ENCODE assay signal across 8 cellular contexts in genomic region chr17:59859444-59860025, GRCh38. TPM values are rescaled to one million over a fixed set of nuclear protein-coding genes. Genes with fewer than 3 reads are reported as not detected.
A peak's percentile ranks its signal among the peaks of the same experiment; 100 is the strongest.
DNase-seq lines count a peak whose midpoint lies in the region; ATAC-seq, FAIRE-seq and TF ChIP-seq lines count a peak whose summit lies in the region.

No MANE protein-coding gene starts in this region.

- no peaks in the 10 kb centered on the region for H3K4me1 ChIP-seq in OCI-LY7 (ENCODE audit: insufficient read depth, low read length, poor library complexity, severe bottlenecking)

- POLR2A ChIA-PET in activated CD4-positive, alpha-beta T cell treated with anti-CD3 and anti-CD28 coated beads, Interleukin-2, amount 10 ng/mL, durations not matched to agents 7 days and 5 days (lab: Charles Lee): interaction anchor here (0.5 to 1.0 kb wide), 7 partner anchors 8 to 396 kb away, joined by 3 to 4 read pairs (median 3); no protein-coding TSS in a partner anchor
- POLR2A ChIA-PET in OCI-LY7 (lab: Charles Lee): interaction anchor here (0.6 kb wide), 1 partner anchor 29 kb away, joined by 3 read pairs; no protein-coding TSS in a partner anchor

- no peaks in the 10 kb centered on the region for H4K20me1 ChIP-seq in OCI-LY7 (ENCODE audit: insufficient read depth, low read length)

- H3K36me3 Mint-ChIP-seq in activated CD4-positive, alpha-beta T cell treated with anti-CD3 and anti-CD28 coated beads, Interleukin-2, amount 10 ng/mL, durations not matched to agents 7 days and 5 days (ENCODE audit: low read depth): peaks cover 14% of the 10 kb centered on the region
- H3K36me3 Mint-ChIP-seq in effector memory CD8-positive, alpha-beta T cell (ENCODE audit: insufficient read depth): peaks cover 45% of the 10 kb centered on the region
- H3K36me3 Mint-ChIP-seq in osteocyte (ENCODE audit: unreplicated experiment): peaks cover 6% of the 10 kb centered on the region

- CTCF ChIA-PET in activated CD4-positive, alpha-beta T cell treated with anti-CD3 and anti-CD28 coated beads, Interleukin-2, amount 10 ng/mL, durations not matched to agents 7 days and 5 days (lab: Charles Lee): interaction anchor here (0.9 to 4.8 kb wide), 11 partner anchors 9 to 169 kb away, joined by 3 to 45 read pairs (median 5); no protein-coding TSS in a partner anchor
- CTCF ChIA-PET in OCI-LY7 (lab: Charles Lee; ENCODE audit: unreplicated experiment): interaction anchor here (0.6 to 0.7 kb wide), 2 partner anchors 45 to 110 kb away, joined by 3 read pairs; no protein-coding TSS in a partner anchor

- H3K79me2 ChIP-seq in OCI-LY7 (ENCODE audit: insufficient read depth, low read depth, low read length): no peaks in the 10 kb centered on the region

- no peak overlapping the region for H2AFZ ChIP-seq in OCI-LY7 (ENCODE audit: low read length)

- H3K4me3 Mint-ChIP-seq in activated CD4-positive, alpha-beta T cell treated with anti-CD3 and anti-CD28 coated beads, Interleukin-2, amount 10 ng/mL, durations not matched to agents 7 days and 5 days: no peak overlapping the region
- no peak overlapping the region for H3K4me3 Mint-ChIP-seq in effector memory CD8-positive, alpha-beta T cell
- H3K4me3 Mint-ChIP-seq in osteocyte (ENCODE audit: unreplicated experiment): no peak overlapping the region

- H3K27ac ChIP-seq in OCI-LY7 (ENCODE audit: low read depth, low read length, poor library complexity, severe bottlenecking): no peak overlapping the region

- no peaks in the 10 kb centered on the region for H3K9me3 ChIP-seq in OCI-LY7 (ENCODE audit: low read length)

- ATAC-seq in effector memory CD8-positive, alpha-beta T cell (replicated peaks): peak; percentile 60
- no peak for ATAC-seq in HG03565 (IDR thresholded peaks at IDR 0.05; ENCODE audit: unreplicated experiment)

- H3K27me3 Mint-ChIP-seq in activated CD4-positive, alpha-beta T cell treated with anti-CD3 and anti-CD28 coated beads, Interleukin-2, amount 10 ng/mL, durations not matched to agents 7 days and 5 days: no peaks in the 10 kb centered on the region
- H3K27me3 Mint-ChIP-seq in effector memory CD8-positive, alpha-beta T cell: no peaks in the 10 kb centered on the region
- H3K27me3 Mint-ChIP-seq in osteocyte (ENCODE audit: unreplicated experiment): no peaks in the 10 kb centered on the region

- H3K36me3 ChIP-seq in OCI-LY7 (ENCODE audit: insufficient read depth, low read length): peaks cover 28% of the 10 kb centered on the region

- intact Hi-C loops in OCI-LY7 (cut with micrococcal nuclease; ENCODE audit: unreplicated experiment): loop anchor here (2.0 kb wide), 1 partner anchor 107 kb away; no protein-coding TSS in a partner anchor

- H3K4me3 ChIP-seq in OCI-LY7 (ENCODE audit: low read depth, low read length, poor library complexity, severe bottlenecking): no peak overlapping the region

- H3K4me2 ChIP-seq in OCI-LY7 (ENCODE audit: low read length): no peak overlapping the region

- H3K9me3 Mint-ChIP-seq in activated CD4-positive, alpha-beta T cell treated with anti-CD3 and anti-CD28 coated beads, Interleukin-2, amount 10 ng/mL, durations not matched to agents 7 days and 5 days: no peaks in the 10 kb centered on the region
- H3K9me3 Mint-ChIP-seq in effector memory CD8-positive, alpha-beta T cell: no peaks in the 10 kb centered on the region
- no peaks in the 10 kb centered on the region for H3K9me3 Mint-ChIP-seq in osteocyte (ENCODE audit: unreplicated experiment)

- peak; percentile 44 for DNase-seq in activated CD4-positive, alpha-beta T cell treated with anti-CD3 and anti-CD28 coated beads, Interleukin-2, amount 10 ng/mL, durations not matched to agents 7 days and 5 days
- no peak for DNase-seq in activated CD4-positive, alpha-beta T cell treated with anti-CD3 and anti-CD28 coated beads, Interleukin-2, amount 50 U/mL, for 4 hours
- DNase-seq in OCI-LY7 (ENCODE audit: low spot score) (peak; percentile 47), osteocyte (ENCODE audit: extremely low spot score, unreplicated experiment) (no peak), urothelium cell line (ENCODE audit: low spot score) (no peak), HPDE6-E6E7 (ENCODE audit: extremely low spot score) (no peak)
- DNase-seq in effector memory CD8-positive, alpha-beta T cell: no peak

- TF ChIP-seq CTCF in OCI-LY7 (conservative IDR thresholded peaks at IDR 0.05; ENCODE audit: low read length) (peak; percentile 80), osteocyte (IDR thresholded peaks at IDR 0.05) (peak; percentile 75)

- no peaks in the 10 kb centered on the region for H3K9me2 ChIP-seq in OCI-LY7 (ENCODE audit: insufficient read depth, low read length)

- BruUV-seq in OCI-LY7 (replicated peaks; lab: Mats Ljungman, UMichigan): TSS peak; percentile 73

- FAIRE-seq in urothelium cell line (lab: Jason Lieb, UNC): no peak

- H3K4me1 Mint-ChIP-seq in activated CD4-positive, alpha-beta T cell treated with anti-CD3 and anti-CD28 coated beads, Interleukin-2, amount 10 ng/mL, durations not matched to agents 7 days and 5 days: peaks cover 24% of the 10 kb centered on the region
- H3K4me1 Mint-ChIP-seq in effector memory CD8-positive, alpha-beta T cell (ENCODE audit: low read depth in 2 of 2): no peaks in the 10 kb centered on the region
- H3K4me1 Mint-ChIP-seq in osteocyte (ENCODE audit: unreplicated experiment): peaks cover 48% of the 10 kb centered on the region

- H3K27ac Mint-ChIP-seq in activated CD4-positive, alpha-beta T cell treated with anti-CD3 and anti-CD28 coated beads, Interleukin-2, amount 10 ng/mL, durations not matched to agents 7 days and 5 days: peak overlapping the region; percentile 25
- no peak overlapping the region for H3K27ac Mint-ChIP-seq in effector memory CD8-positive, alpha-beta T cell
- peak overlapping the region; percentile 83 for H3K27ac Mint-ChIP-seq in osteocyte (ENCODE audit: unreplicated experiment)

RNA-seq across cellular contexts. Expression of gene TUBD1, which starts 33.2 kb away (rescaled TPM):
- total RNA-seq in activated CD4-positive, alpha-beta T cell treated with anti-CD3 and anti-CD28 coated beads, Interleukin-2, amount 10 ng/mL, durations not matched to agents 7 days and 5 days: 10 to 100 TPM; 12.3 to 13.8 TPM
- total RNA-seq in OCI-LY7 (2014; rRNA removed; shearing (Covaris generic)): 8.6 and 11.5 TPM in 2 replicates
- total RNA-seq in OCI-LY7 (2022) (13.0 and 13.2 TPM in 2 replicates), osteocyte (6.9 and 7.9 TPM in 2 replicates)

RNA-seq across cellular contexts. Expression of gene RPS6KB1, which starts 33.4 kb away (rescaled TPM):
- 10 to 100 TPM; 46.7 to 50.3 TPM for total RNA-seq in activated CD4-positive, alpha-beta T cell treated with anti-CD3 and anti-CD28 coated beads, Interleukin-2, amount 10 ng/mL, durations not matched to agents 7 days and 5 days
- 31.1 and 43.7 TPM in 2 replicates for total RNA-seq in OCI-LY7 (2014; rRNA removed; shearing (Covaris generic))
- total RNA-seq in OCI-LY7 (2022) (47.1 and 53.6 TPM in 2 replicates), osteocyte (38.6 and 40.1 TPM in 2 replicates)

Comparison
In these comparisons a context has a peak if more than half of its experiments do, and no peak if none do; other contexts are left out.
1. DNase-seq: peak in activated CD4-positive, alpha-beta T cell treated with anti-CD3 and anti-CD28 coated beads, Interleukin-2, amount 10 ng/mL, durations not matched to agents 7 days and 5 days (single experiment) and OCI-LY7 (single experiment); none in activated CD4-positive, alpha-beta T cell treated with anti-CD3 and anti-CD28 coated beads, Interleukin-2, amount 50 U/mL, for 4 hours (0 of 2), effector memory CD8-positive, alpha-beta T cell (0 of 3), osteocyte (single experiment), urothelium cell line (single experiment) and HPDE6-E6E7 (single experiment).
2. H3K27ac Mint-ChIP-seq: peak in activated CD4-positive, alpha-beta T cell treated with anti-CD3 and anti-CD28 coated beads, Interleukin-2, amount 10 ng/mL, durations not matched to agents 7 days and 5 days (single experiment) and osteocyte (single experiment); none in effector memory CD8-positive, alpha-beta T cell (0 of 2).